ENCODE assay signal across 8 cellular contexts in the genomic region with DNA sequence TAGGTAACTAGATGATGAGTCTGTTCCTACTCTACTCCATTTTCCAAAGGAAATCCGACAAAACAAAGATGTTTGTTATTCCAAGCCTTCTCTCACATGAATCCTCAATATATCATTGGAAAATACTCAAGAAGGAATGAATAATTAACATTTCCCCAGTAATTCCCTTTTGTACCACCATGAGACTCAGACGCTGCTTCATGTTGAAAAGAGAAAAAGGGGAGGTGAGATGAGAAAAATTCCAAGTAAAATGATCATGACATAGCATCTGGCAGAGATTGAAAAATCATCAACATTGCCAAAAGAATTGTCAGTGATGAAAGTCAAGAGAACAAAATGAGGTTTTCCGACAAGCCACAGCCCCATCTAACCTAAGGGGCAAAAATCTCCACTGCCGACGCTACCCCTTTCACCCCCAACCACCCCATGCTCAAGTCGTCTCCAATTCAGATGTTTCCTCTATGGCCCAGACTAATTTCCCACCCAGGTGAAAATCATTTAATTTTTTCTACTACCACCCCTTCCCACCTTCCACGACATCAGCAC. TPM values are rescaled to one million over a fixed set of nuclear protein-coding genes. Genes with fewer than 3 reads are reported as not detected.
A peak's percentile ranks its signal among the peaks of the same experiment; 100 is the strongest.
DNase-seq lines count a peak whose midpoint lies in the region; ATAC-seq and TF ChIP-seq lines count a peak whose summit lies in the region.

No MANE protein-coding gene starts in this region.

- H3K4me3 Mint-ChIP-seq in activated naive CD8-positive, alpha-beta T cell treated with anti-CD3 and anti-CD28 coated beads, Interleukin-2, amount 10 ng/mL, durations not matched to agents 7 days and 5 days: peak overlapping the region; percentile 96
- H3K4me3 Mint-ChIP-seq in immature natural killer cell: peak overlapping the region; percentile 88 to 94 (median 93)
- peak overlapping the region; percentile 92 to 97 for H3K4me3 Mint-ChIP-seq in stimulated activated naive B cell treated with anti-CD40 and anti-IgM and Interleukin-4, amounts not matched to agents 10 μg/mL and 1 μg/mL and 100 μg/mL, for 72 hours

- H3K36me3 Mint-ChIP-seq in activated naive CD8-positive, alpha-beta T cell treated with anti-CD3 and anti-CD28 coated beads, Interleukin-2, amount 10 ng/mL, durations not matched to agents 7 days and 5 days: peaks cover 11% of the 10 kb centered on the region
- no peaks in the 10 kb centered on the region for H3K36me3 Mint-ChIP-seq in immature natural killer cell
- H3K36me3 Mint-ChIP-seq in stimulated activated naive B cell treated with anti-CD40 and anti-IgM and Interleukin-4, amounts not matched to agents 10 μg/mL and 1 μg/mL and 100 μg/mL, for 72 hours: peaks cover 2 to 9% of the 10 kb centered on the region in 2 donors

- TF ChIP-seq CTCF in AG10803 (conservative IDR thresholded peaks at IDR 0.05; ENCODE audit: low read length): peak; percentile 41
- TF ChIP-seq CTCF in HL-60 (IDR thresholded peaks at IDR 0.05; ENCODE audit: insufficient read depth, low read length): no peak

- no peaks in the 10 kb centered on the region for H3K27me3 Mint-ChIP-seq in activated naive CD8-positive, alpha-beta T cell treated with anti-CD3 and anti-CD28 coated beads, Interleukin-2, amount 10 ng/mL, durations not matched to agents 7 days and 5 days
- peaks cover 0 to 4% (median 3%) of the 10 kb centered on the region in 3 donors for H3K27me3 Mint-ChIP-seq in immature natural killer cell (ENCODE audit: low read depth in 3 of 3)
- no peaks in the 10 kb centered on the region for H3K27me3 Mint-ChIP-seq in stimulated activated naive B cell treated with anti-CD40 and anti-IgM and Interleukin-4, amounts not matched to agents 10 μg/mL and 1 μg/mL and 100 μg/mL, for 72 hours

- POLR2A ChIA-PET in activated naive CD8-positive, alpha-beta T cell treated with anti-CD3 and anti-CD28 coated beads, Interleukin-2, amount 10 ng/mL, durations not matched to agents 7 days and 5 days (lab: Charles Lee): interaction anchor here (2.2 kb wide), 1 partner anchor 28 kb away, joined by 18 read pairs; a partner anchor contains a TSS

- H3K27me3 ChIP-seq in HL-60 (ENCODE audit: insufficient read depth, poor library complexity, severe bottlenecking): no peaks in the 10 kb centered on the region

- peak overlapping the region; percentile 94 for H3K4me3 ChIP-seq in AG10803 (ENCODE audit: low read length)
- H3K4me3 ChIP-seq in HL-60 (replicated peaks; ENCODE audit: insufficient read depth, low read length): peak overlapping the region; percentile 95

- H3K27ac Mint-ChIP-seq in activated naive CD8-positive, alpha-beta T cell treated with anti-CD3 and anti-CD28 coated beads, Interleukin-2, amount 10 ng/mL, durations not matched to agents 7 days and 5 days: peak overlapping the region; percentile 84
- H3K27ac Mint-ChIP-seq in immature natural killer cell: peak overlapping the region; percentile 83 to 94 (median 90)
- peak overlapping the region; percentile 95 for H3K27ac Mint-ChIP-seq in stimulated activated naive B cell treated with anti-CD40 and anti-IgM and Interleukin-4, amounts not matched to agents 10 μg/mL and 1 μg/mL and 100 μg/mL, for 72 hours

- no peaks in the 10 kb centered on the region for H3K9me3 Mint-ChIP-seq in activated naive CD8-positive, alpha-beta T cell treated with anti-CD3 and anti-CD28 coated beads, Interleukin-2, amount 10 ng/mL, durations not matched to agents 7 days and 5 days
- H3K9me3 Mint-ChIP-seq in immature natural killer cell: no peaks in the 10 kb centered on the region
- H3K9me3 Mint-ChIP-seq in stimulated activated naive B cell treated with anti-CD40 and anti-IgM and Interleukin-4, amounts not matched to agents 10 μg/mL and 1 μg/mL and 100 μg/mL, for 72 hours: no peaks in the 10 kb centered on the region

- no peak for ATAC-seq in activated naive CD8-positive, alpha-beta T cell treated with anti-CD3 and anti-CD28 coated beads, Interleukin-2, amount 10 ng/mL, durations not matched to agents 7 days and 5 days (ENCODE audit: low read depth)
- ATAC-seq in stimulated activated naive B cell treated with anti-CD40 and anti-IgM and Interleukin-4, amounts not matched to agents 10 μg/mL and 1 μg/mL and 100 μg/mL, for 72 hours (replicated peaks): no peak
- no peak for ATAC-seq in HG03196 (IDR thresholded peaks at IDR 0.05; ENCODE audit: unreplicated experiment)

- peak overlapping the region; percentile 83 for H3K27ac ChIP-seq in HL-60 (replicated peaks)

- H3K4me1 Mint-ChIP-seq in activated naive CD8-positive, alpha-beta T cell treated with anti-CD3 and anti-CD28 coated beads, Interleukin-2, amount 10 ng/mL, durations not matched to agents 7 days and 5 days: peaks cover 24% of the 10 kb centered on the region
- H3K4me1 Mint-ChIP-seq in immature natural killer cell: peaks cover 28 to 35% of the 10 kb centered on the region in 2 donors
- peaks cover 13 to 37% of the 10 kb centered on the region in 2 donors for H3K4me1 Mint-ChIP-seq in stimulated activated naive B cell treated with anti-CD40 and anti-IgM and Interleukin-4, amounts not matched to agents 10 μg/mL and 1 μg/mL and 100 μg/mL, for 72 hours

- DNase-seq in AG10803 (ENCODE audit: low read depth): peak; percentile 44
- DNase-seq in HL-60 (ENCODE audit: low read depth in 1 of 2, low spot score in 1 of 2): no peak
- DNase-seq in activated naive CD8-positive, alpha-beta T cell treated with anti-CD3 and anti-CD28 coated beads, Interleukin-2, amount 10 ng/mL, durations not matched to agents 7 days and 5 days: no peak
- DNase-seq in immature natural killer cell: no peak
- DNase-seq in stimulated activated naive B cell treated with anti-CD40 and anti-IgM and Interleukin-4, amounts not matched to agents 10 μg/mL and 1 μg/mL and 100 μg/mL, for 72 hours: no peak
- DNase-seq in stimulated activated CD8-positive, alpha-beta memory T cell treated with anti-CD3 and anti-CD28 coated beads, Interleukin-4, amount 100 ng/mL, for 48 hours: no peak
- DNase-seq in stimulated activated CD4-positive, alpha-beta T cell treated with anti-CD3 and anti-CD28 coated beads, Interleukin-4, amount 100 ng/mL, for 4 hours: no peak

RNA-seq across cellular contexts. Expression of a gene that starts 1.3 kb away (rescaled TPM):
- total RNA-seq in activated naive CD8-positive, alpha-beta T cell treated with anti-CD3 and anti-CD28 coated beads, Interleukin-2, amount 10 ng/mL, durations not matched to agents 7 days and 5 days: 100 to 1,000 TPM; 108 to 126 TPM
- polyA plus RNA-seq in immature natural killer cell: 100 to 1,000 TPM; 127 to 162 (median 131) TPM

RNA-seq across cellular contexts. Expression of a gene that starts 28.1 kb away (rescaled TPM):
- total RNA-seq in activated naive CD8-positive, alpha-beta T cell treated with anti-CD3 and anti-CD28 coated beads, Interleukin-2, amount 10 ng/mL, durations not matched to agents 7 days and 5 days: 10 to 100 TPM; 32.8 to 34.7 TPM
- polyA plus RNA-seq in immature natural killer cell: 100 to 1,000 TPM in 1 of 3 donors, 10 to 100 TPM in 2; 55.8 to 106 (median 91.5) TPM
